In the genomic region with DNA sequence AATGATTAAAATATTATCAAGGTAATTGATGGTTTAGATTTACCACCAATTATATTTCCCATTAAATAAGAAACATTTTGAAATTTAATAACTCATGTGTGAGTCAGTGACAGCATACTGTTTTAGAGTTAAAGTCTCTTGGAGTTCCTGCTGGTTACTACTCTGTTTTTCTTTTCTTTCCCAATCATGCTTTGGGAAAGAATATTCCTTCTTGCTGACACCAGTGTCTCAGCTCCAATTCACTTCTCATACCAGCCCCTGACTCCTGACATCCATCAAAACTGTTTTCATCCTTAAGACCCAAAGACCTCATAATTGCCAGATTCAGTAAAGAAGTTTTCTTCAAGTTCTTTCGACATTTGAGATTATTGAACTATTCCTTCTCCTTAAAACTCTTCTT, we compare ENCODE assay signal across 19 cellular contexts. TPM values are rescaled to one million over a fixed set of nuclear protein-coding genes. Genes with fewer than 3 reads are reported as not detected.
DNase-seq lines count a peak whose midpoint lies in the region; ATAC-seq and TF ChIP-seq lines count a peak whose summit lies in the region.
"Had no signal": no experiment of that assay in that cellular context is flagged by ENCODE, and none has a peak within 500 bp of the region (broad histone marks: within the 10 kb centered on the region; RNA-seq: fewer than 3 reads in every experiment).

No MANE protein-coding gene starts in this region.

- in situ Hi-C loops in IMR-90 (cut with MboI; ENCODE audit: low sequenced_read_pairs), result no loop called here

- H3K18ac ChIP-seq in IMR-90 (ENCODE audit: low read depth, low read length), result peak overlapping the region; percentile 56; the same call in 1 of the 2 replicates

- 0 out of 2 replicates have a peak, but pooled peaks cover 3% of the 10 kb centered on the region for H3K9me1 ChIP-seq in IMR-90 (ENCODE audit: insufficient read depth, low read length)

- no peak overlapping the region for H2AK9ac ChIP-seq in IMR-90 (replicated peaks; ENCODE audit: low read depth, low read length, poor library complexity)

- POLR2A ChIA-PET in IMR-90 (lab: Charles Lee; ENCODE audit: unreplicated experiment), result interaction anchor here (0.9 kb wide), 1 partner anchor 148 kb away, joined by 3 read pairs; no protein-coding TSS in a partner anchor

- dilution Hi-C loops in IMR-90 (cut with HindIII; ENCODE audit: low sequenced_read_pairs, unreplicated experiment), result no loop called here

- no peak overlapping the region for H3K56ac ChIP-seq in IMR-90 (ENCODE audit: extremely low read depth, insufficient read depth, low read length)

- no peaks in the 10 kb centered on the region for H3K27me3 ChIP-seq in IMR-90 (ENCODE audit: control insufficient read depth, insufficient read depth, low read length)
- H3K27me3 ChIP-seq in WERI-Rb-1 (ENCODE audit: insufficient read depth, low read depth, severe bottlenecking), result no peaks in the 10 kb centered on the region

- no CpG with 5 or more reads among the region's 1 CpG for WGBS in IMR-90 (ENCODE audit: extremely low coverage in 2 of 2, insufficient read length in 1 of 2), 2 experiments

- H2AK5ac ChIP-seq in IMR-90 (ENCODE audit: low read depth, low read length), result no peak overlapping the region

- H3K36me3 ChIP-seq in IMR-90 (ENCODE audit: control insufficient read depth, insufficient read depth, low read length) (no peaks in the 10 kb centered on the region), WERI-Rb-1 (no peaks in the 10 kb centered on the region)

- H3K79me1 ChIP-seq in IMR-90 (ENCODE audit: low read depth in 1 of 2, low read length in 2 of 2), result peaks cover 0 to 3% of the 10 kb centered on the region in 2 experiments; a peak in 1 of 4 replicates

- H3K9me3 ChIP-seq in IMR-90 (ENCODE audit: control insufficient read depth, insufficient read depth, low read length) (no peaks in the 10 kb centered on the region), WERI-Rb-1 (ENCODE audit: severe bottlenecking) (no peaks in the 10 kb centered on the region)

- H3K4ac ChIP-seq in IMR-90 (ENCODE audit: low read depth, low read length), result no peak overlapping the region; the same call in 1 of the 2 replicates

- no peak overlapping the region for H3K9ac ChIP-seq in IMR-90 (ENCODE audit: low read depth, low read length)
- H3K9ac ChIP-seq: KMS-11 had no signal

- H3K9me3 Mint-ChIP-seq in chondrocyte (ENCODE audit: low read depth), result no peaks in the 10 kb centered on the region

- TF ChIP-seq RAD21 in IMR-90 (IDR thresholded peaks at IDR 0.05; ENCODE audit: low read length), result no peak

- no TSS peak for BruUV-seq in IMR-90 (replicated peaks; lab: Mats Ljungman, UMichigan)

- H3K4me1 Mint-ChIP-seq in chondrocyte (ENCODE audit: low read depth), result peaks cover 44% of the 10 kb centered on the region

- H2BK5ac ChIP-seq in IMR-90 (ENCODE audit: low read depth, low read length, poor library complexity, severe bottlenecking), result peak overlapping the region; percentile 58

- H3K14ac ChIP-seq in IMR-90 (replicated peaks; ENCODE audit: low read depth, low read length), result peak overlapping the region; percentile 65; the same call in 1 of the 2 replicates

- no peak overlapping the region for H2AFZ ChIP-seq in IMR-90 (replicated peaks; ENCODE audit: low read length, poor library complexity)

- H2BK15ac ChIP-seq in IMR-90 (ENCODE audit: low read depth, low read length), result no peak overlapping the region

- H3K36me3 Mint-ChIP-seq in chondrocyte (ENCODE audit: low read depth), result peaks cover under 1% of the 10 kb centered on the region

- no peak overlapping the region for H4K91ac ChIP-seq in IMR-90 (ENCODE audit: insufficient read depth, low read depth, low read length)

- H3K27ac ChIP-seq in IMR-90 (ENCODE audit: insufficient read depth, low read length) (no peak overlapping the region), WERI-Rb-1 (no peak overlapping the region)
- H3K27ac ChIP-seq: C4-2B, KMS-11 had no signal

- H2BK120ac ChIP-seq in IMR-90 (ENCODE audit: low read depth, low read length), result no peak overlapping the region

- H3K4me3 Mint-ChIP-seq in chondrocyte (ENCODE audit: unreplicated experiment), result no peak overlapping the region

- no peak overlapping the region for H4K5ac ChIP-seq in IMR-90 (ENCODE audit: low read depth, low read length)

- peak; percentile 68 for ATAC-seq in IMR-90 (ENCODE audit: low read depth)
- ATAC-seq in HG03432 (IDR thresholded peaks at IDR 0.05; ENCODE audit: unreplicated experiment), result no peak
- ATAC-seq: HepG2, SK-N-SH treated with all-trans-retinoic acid at 6 μM for 48 hours had no signal

- H3K23ac ChIP-seq in IMR-90 (ENCODE audit: low read depth, low read length), result no peak overlapping the region

- no peaks in the 10 kb centered on the region for H3K27me3 Mint-ChIP-seq in chondrocyte (ENCODE audit: low read depth)

- TF ChIP-seq POLR2A in IMR-90 (IDR thresholded peaks at IDR 0.05; ENCODE audit: low read depth, low read length), result no peak

- CTCF ChIA-PET in IMR-90 (lab: Yijun Ruan, JAX), result no interaction called here

- TF ChIP-seq CTCF in AG10803 (conservative IDR thresholded peaks at IDR 0.05; ENCODE audit: low read length) (no peak), IMR-90 (conservative IDR thresholded peaks at IDR 0.05; ENCODE audit: low read depth, low read length) (no peak), chondrocyte (IDR thresholded peaks at IDR 0.05) (no peak), WERI-Rb-1 (IDR thresholded peaks at IDR 0.05; ENCODE audit: low read depth, low read length) (no peak)

- H4K20me1 ChIP-seq in IMR-90 (ENCODE audit: insufficient read depth, low read length), result no peaks in the 10 kb centered on the region

- peak overlapping the region; percentile 20 for H3K27ac Mint-ChIP-seq in chondrocyte (ENCODE audit: unreplicated experiment)

- DNase-seq in AG10803 (ENCODE audit: low read depth) (peak; percentile 68), IMR-90 (peak; percentile 52), chondrocyte (ENCODE audit: low spot score) (no peak), iris pigment epithelial cell (ENCODE audit: low read depth) (peak; percentile 35), activated T-cell treated with anti-CD3 and anti-CD28 coated beads for 4 hours (no peak), WERI-Rb-1 (no peak), NCI-H1048 (lab: John Stamatoyannopoulos, UW) (no peak)
- DNase-seq: DMS 273 treated with DMSO at 0.1 percent for 48 hours, H7, NCI-H1092, NCI-H2107, NCI-H226, NCI-H526, SHP77 treated with DMSO at 0.1 percent for 48 hours had no signal

- intact Hi-C loops in IMR-90 (cut with micrococcal nuclease), result no loop called here

- H4K8ac ChIP-seq in IMR-90 (ENCODE audit: low read depth in 2 of 2, low read length in 2 of 2), result no peak overlapping the region

- no peak overlapping the region for H3K4me2 ChIP-seq in IMR-90 (ENCODE audit: low read depth, low read length)
- H3K4me2 ChIP-seq: KMS-11 had no signal

- H3K4me3 ChIP-seq in AG10803 (ENCODE audit: low read length), result no peak overlapping the region
- no peak overlapping the region for H3K4me3 ChIP-seq in IMR-90 (ENCODE audit: insufficient read depth, low read depth, low read length)
- H3K4me3 ChIP-seq in WERI-Rb-1 (ENCODE audit: low read depth, low read length), result no peak overlapping the region

- H2BK20ac ChIP-seq in IMR-90 (ENCODE audit: low read depth, low read length), result no peak overlapping the region

- H3K4me1 ChIP-seq in IMR-90 (ENCODE audit: control insufficient read depth, insufficient read depth, low read length), result peaks cover 6% of the 10 kb centered on the region

TF ChIP-seq in IMR-90, 13 proteins besides CTCF, POLR2A, EP300 and RAD21:
- no peak for TF ChIP-seq FOS (IDR thresholded peaks at IDR 0.05; ENCODE audit: low read depth, low read length)
- TF ChIP-seq, protein P1, sequence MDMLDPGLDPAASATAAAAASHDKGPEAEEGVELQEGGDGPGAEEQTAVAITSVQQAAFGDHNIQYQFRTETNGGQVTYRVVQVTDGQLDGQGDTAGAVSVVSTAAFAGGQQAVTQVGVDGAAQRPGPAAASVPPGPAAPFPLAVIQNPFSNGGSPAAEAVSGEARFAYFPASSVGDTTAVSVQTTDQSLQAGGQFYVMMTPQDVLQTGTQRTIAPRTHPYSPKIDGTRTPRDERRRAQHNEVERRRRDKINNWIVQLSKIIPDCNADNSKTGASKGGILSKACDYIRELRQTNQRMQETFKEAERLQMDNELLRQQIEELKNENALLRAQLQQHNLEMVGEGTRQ (IDR thresholded peaks at IDR 0.05; ENCODE audit: low read depth, low read length), result no peak
- TF ChIP-seq SMC3 (IDR thresholded peaks at IDR 0.05; ENCODE audit: low read depth, low read length), result no peak
- TF ChIP-seq, protein P2, sequence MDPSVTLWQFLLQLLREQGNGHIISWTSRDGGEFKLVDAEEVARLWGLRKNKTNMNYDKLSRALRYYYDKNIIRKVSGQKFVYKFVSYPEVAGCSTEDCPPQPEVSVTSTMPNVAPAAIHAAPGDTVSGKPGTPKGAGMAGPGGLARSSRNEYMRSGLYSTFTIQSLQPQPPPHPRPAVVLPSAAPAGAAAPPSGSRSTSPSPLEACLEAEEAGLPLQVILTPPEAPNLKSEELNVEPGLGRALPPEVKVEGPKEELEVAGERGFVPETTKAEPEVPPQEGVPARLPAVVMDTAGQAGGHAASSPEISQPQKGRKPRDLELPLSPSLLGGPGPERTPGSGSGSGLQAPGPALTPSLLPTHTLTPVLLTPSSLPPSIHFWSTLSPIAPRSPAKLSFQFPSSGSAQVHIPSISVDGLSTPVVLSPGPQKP (IDR thresholded peaks at IDR 0.05; ENCODE audit: borderline replicate concordance, low read depth, low read length), result no peak
- TF ChIP-seq RFX5 (IDR thresholded peaks at IDR 0.05; ENCODE audit: low read depth, low read length), result no peak
- TF ChIP-seq CEBPB (IDR thresholded peaks at IDR 0.05; ENCODE audit: low read depth, low read length), result no peak
- TF ChIP-seq RCOR1 (IDR thresholded peaks at IDR 0.05; ENCODE audit: insufficient replicate concordance, low read length), result no peak
- TF ChIP-seq CHD1 (IDR thresholded peaks at IDR 0.05; ENCODE audit: low read depth, low read length), result no peak
- TF ChIP-seq MAFK (IDR thresholded peaks at IDR 0.05; ENCODE audit: low read depth, low read length), result no peak
TF ChIP-seq in IMR-90: peak in this region for 0.

RNA-seq across cellular contexts. Expression of a gene that starts 50.3 kb away (rescaled TPM):
- total RNA-seq in IMR-90 (2012; rRNA removed), result 27.1 and 30.3 TPM in 2 replicates
- polyA plus RNA-seq in IMR-90 (2012; rRNA removed), result 19.8 and 21.3 TPM in 2 replicates
- polyA plus RNA-seq in IMR-90 (2012; cell fraction: cytosol; rRNA removed), result 17.3 and 18.9 TPM in 2 replicates
- 8.5 and 24.2 TPM in 2 replicates for polyA plus RNA-seq in IMR-90 (2012; cell fraction: nucleus; rRNA removed; ENCODE audit: low replicate concordance)
- total RNA-seq in chondrocyte, result 29.5 to 42.0 TPM (median 32.2 TPM) in 3 replicates

Comparison
In these comparisons a context has a peak if more than half of its experiments do, and no peak if none do; other contexts are left out.
1. DNase-seq: peak in AG10803 (single experiment), IMR-90 (single experiment) and iris pigment epithelial cell (single experiment); none in chondrocyte (single experiment), activated T-cell treated with anti-CD3 and anti-CD28 coated beads for 4 hours (single experiment), WERI-Rb-1 (single experiment) and NCI-H1048 (single experiment).